39 cellular contexts compared by ENCODE assay signal in genomic region chr2:76174505-76174904, GRCh38.
"Had no signal": no experiment of that assay in that cellular context is flagged by ENCODE, and none has a peak within 500 bp of the region (broad histone marks: within the 10 kb centered on the region; RNA-seq: fewer than 3 reads in every experiment).

No MANE protein-coding gene starts in this region.

- H3K36me3 ChIP-seq: adrenal gland, ascending aorta, brain microvascular endothelial cell, breast epithelium, cardiac muscle cell had no signal

- DNase-seq: activated effector memory CD4-positive, alpha-beta T cell treated with anti-CD3 and anti-CD28 coated beads, Interleukin-2, amount 50 U/mL, for 16 hours; activated effector memory CD4-positive, alpha-beta T cell treated with Interleukin-2 at 50 U/mL for 16 hours; activated gamma-delta T cell; activated gamma-delta T cell treated with Interleukin-2 at 50 U/mL for 16 hours; activated naive CD4-positive, alpha-beta T cell; activated naive CD4-positive, alpha-beta T cell treated with anti-CD3 and anti-CD28 coated beads for 36 hours; activated naive CD4-positive, alpha-beta T cell treated with anti-CD3 and anti-CD28 coated beads, Interleukin-2, amount 10 ng/mL, durations not matched to agents 7 days and 5 days; activated naive CD4-positive, alpha-beta T cell treated with anti-CD3 and anti-CD28 coated beads, Interleukin-2, amount 50 U/mL, for 16 hours; activated naive CD4-positive, alpha-beta T cell treated with Interleukin-2 at 50 U/mL for 16 hours; activated naive CD8-positive, alpha-beta T cell treated with anti-CD3 and anti-CD28 coated beads for 36 hours; activated naive CD8-positive, alpha-beta T cell treated with anti-CD3 and anti-CD28 coated beads, Interleukin-2, amount 10 ng/mL, durations not matched to agents 7 days and 5 days; activated naive CD8-positive, alpha-beta T cell treated with anti-CD3 and anti-CD28 coated beads, Interleukin-2, amount 50 U/mL, for 24 hours; activated T-cell treated with anti-CD3 and anti-CD28 coated beads, Interleukin-2, amount 50 U/mL, for 24 hours; activated T-cell treated with anti-CD3 and anti-CD28 coated beads, Interleukin-2, amount 50 U/mL, for 4 hours; activated T-cell treated with anti-CD3 and anti-CD28 coated beads, Interleukin-2, amount 50 U/mL, for 48 hours; activated T-cell treated with anti-CD3 and anti-CD28 coated beads, Interleukin-2, amount 50 U/mL, for 72 hours; adrenal gland; amniotic stem cell; amygdala; anterior cingulate cortex; aorta; body of pancreas; brain microvascular endothelial cell; caudate nucleus; central memory CD4-positive, alpha-beta T cell; cerebellar nuclear complex had no signal

- H3K4me1 Mint-ChIP-seq: activated naive CD4-positive, alpha-beta T cell treated with anti-CD3 and anti-CD28 coated beads, Interleukin-2, amount 10 ng/mL, durations not matched to agents 7 days and 5 days; activated naive CD4-positive, alpha-beta T cell treated with anti-CD3 and anti-CD28 coated beads, Interleukin-2, amount 50 U/mL, for 24 hours; activated naive CD8-positive, alpha-beta T cell treated with anti-CD3 and anti-CD28 coated beads for 36 hours; activated naive CD8-positive, alpha-beta T cell treated with anti-CD3 and anti-CD28 coated beads, Interleukin-2, amount 10 ng/mL, durations not matched to agents 7 days and 5 days; activated naive CD8-positive, alpha-beta T cell treated with anti-CD3 and anti-CD28 coated beads, Interleukin-2, amount 50 U/mL, for 24 hours; activated T-helper 17 cell treated with anti-CD3 and anti-CD28 coated beads, Interleukin-2, amount 50 U/mL, for 72 hours; brain; central memory CD8-positive, alpha-beta T cell had no signal

- H3K9me3 ChIP-seq: adrenal gland, body of pancreas had no signal

- H3K27ac ChIP-seq: adrenal gland, ascending aorta, body of pancreas, brain microvascular endothelial cell, breast epithelium, cardiac muscle cell had no signal

- H3K4me1 ChIP-seq: adrenal gland, ascending aorta, body of pancreas, breast epithelium had no signal

- ATAC-seq: activated naive CD4-positive, alpha-beta T cell treated with anti-CD3 and anti-CD28 coated beads, Interleukin-2, amount 50 U/mL, for 72 hours; activated naive CD8-positive, alpha-beta T cell treated with anti-CD3 and anti-CD28 coated beads, Interleukin-2, amount 50 U/mL, for 24 hours; activated T-cell treated with anti-CD3 and anti-CD28 coated beads, Interleukin-2, amount 50 U/mL, for 4 hours; activated T-cell treated with anti-CD3 and anti-CD28 coated beads, Interleukin-2, amount 50 U/mL, for 72 hours; activated T-helper 17 cell treated with anti-CD3 and anti-CD28 coated beads, Interleukin-2, amount 50 U/mL, for 72 hours; body of pancreas had no signal

- H3K27me3 ChIP-seq: adrenal gland, ascending aorta, body of pancreas, brain microvascular endothelial cell, breast epithelium, cardiac muscle cell had no signal

- H3K27me3 Mint-ChIP-seq: activated naive CD4-positive, alpha-beta T cell treated with anti-CD3 and anti-CD28 coated beads, Interleukin-2, amount 10 ng/mL, durations not matched to agents 7 days and 5 days; activated naive CD4-positive, alpha-beta T cell treated with anti-CD3 and anti-CD28 coated beads, Interleukin-2, amount 50 U/mL, for 24 hours; activated naive CD8-positive, alpha-beta T cell; activated naive CD8-positive, alpha-beta T cell treated with anti-CD3 and anti-CD28 coated beads for 36 hours; activated naive CD8-positive, alpha-beta T cell treated with anti-CD3 and anti-CD28 coated beads, Interleukin-2, amount 10 ng/mL, durations not matched to agents 7 days and 5 days; activated naive CD8-positive, alpha-beta T cell treated with anti-CD3 and anti-CD28 coated beads, Interleukin-2, amount 50 U/mL, for 24 hours; activated T-cell treated with anti-CD3 and anti-CD28 coated beads, Interleukin-2, amount 50 U/mL, for 24 hours; activated T-helper 17 cell treated with anti-CD3 and anti-CD28 coated beads, Interleukin-2, amount 50 U/mL, for 72 hours; brain; central memory CD8-positive, alpha-beta T cell had no signal

- H3K27ac Mint-ChIP-seq: activated naive CD4-positive, alpha-beta T cell treated with anti-CD3 and anti-CD28 coated beads for 36 hours; activated naive CD4-positive, alpha-beta T cell treated with anti-CD3 and anti-CD28 coated beads, Interleukin-2, amount 10 ng/mL, durations not matched to agents 7 days and 5 days; activated naive CD4-positive, alpha-beta T cell treated with anti-CD3 and anti-CD28 coated beads, Interleukin-2, amount 50 U/mL, for 24 hours; activated naive CD4-positive, alpha-beta T cell treated with anti-CD3 and anti-CD28 coated beads, Interleukin-2, amount 50 U/mL, for 72 hours; activated naive CD8-positive, alpha-beta T cell; activated naive CD8-positive, alpha-beta T cell treated with anti-CD3 and anti-CD28 coated beads for 36 hours; activated naive CD8-positive, alpha-beta T cell treated with anti-CD3 and anti-CD28 coated beads, Interleukin-2, amount 10 ng/mL, durations not matched to agents 7 days and 5 days; activated naive CD8-positive, alpha-beta T cell treated with anti-CD3 and anti-CD28 coated beads, Interleukin-2, amount 50 U/mL, for 24 hours; activated T-cell treated with anti-CD3 and anti-CD28 coated beads, Interleukin-2, amount 50 U/mL, for 24 hours; activated T-cell treated with anti-CD3 and anti-CD28 coated beads, Interleukin-2, amount 50 U/mL, for 72 hours; activated T-helper 1 cell treated with anti-CD3 and anti-CD28 coated beads, Interleukin-12 subunit alpha, Interleukin-12 subunit beta, Interleukin-2, Interleukin-4 antibody, amounts not matched to agents 30 ng/mL and 10 ng/mL and 1 ng/mL, durations not matched to agents 14 hours and 24 hours and 36 hours; activated T-helper 17 cell treated with anti-CD3 and anti-CD28 coated beads, Interleukin-2, amount 50 U/mL, for 72 hours; activated T-helper 2 cell treated with anti-CD3 and anti-CD28 coated beads, Interferon-gamma antibody, Interleukin-2, Interleukin-4, amounts not matched to agents 10 μg/mL and 5 μg/mL and 100 μg/mL, durations not matched to agents 14 hours and 24 hours and 36 hours; brain had no signal

- H3K36me3 Mint-ChIP-seq: activated naive CD4-positive, alpha-beta T cell treated with anti-CD3 and anti-CD28 coated beads, Interleukin-2, amount 10 ng/mL, durations not matched to agents 7 days and 5 days; activated naive CD4-positive, alpha-beta T cell treated with anti-CD3 and anti-CD28 coated beads, Interleukin-2, amount 50 U/mL, for 24 hours; activated naive CD8-positive, alpha-beta T cell; activated naive CD8-positive, alpha-beta T cell treated with anti-CD3 and anti-CD28 coated beads for 36 hours; activated naive CD8-positive, alpha-beta T cell treated with anti-CD3 and anti-CD28 coated beads, Interleukin-2, amount 10 ng/mL, durations not matched to agents 7 days and 5 days had no signal

- FAIRE-seq: astrocyte, bronchial epithelial cell had no signal

- H3K4me3 Mint-ChIP-seq: activated naive CD4-positive, alpha-beta T cell treated with anti-CD3 and anti-CD28 coated beads for 36 hours; activated naive CD4-positive, alpha-beta T cell treated with anti-CD3 and anti-CD28 coated beads, Interleukin-2, amount 10 ng/mL, durations not matched to agents 7 days and 5 days; activated naive CD4-positive, alpha-beta T cell treated with anti-CD3 and anti-CD28 coated beads, Interleukin-2, amount 50 U/mL, for 24 hours; activated naive CD8-positive, alpha-beta T cell; activated naive CD8-positive, alpha-beta T cell treated with anti-CD3 and anti-CD28 coated beads for 36 hours; activated naive CD8-positive, alpha-beta T cell treated with anti-CD3 and anti-CD28 coated beads, Interleukin-2, amount 10 ng/mL, durations not matched to agents 7 days and 5 days; activated naive CD8-positive, alpha-beta T cell treated with anti-CD3 and anti-CD28 coated beads, Interleukin-2, amount 50 U/mL, for 24 hours; activated T-cell treated with anti-CD3 and anti-CD28 coated beads, Interleukin-2, amount 50 U/mL, for 24 hours; activated T-cell treated with anti-CD3 and anti-CD28 coated beads, Interleukin-2, amount 50 U/mL, for 4 hours; activated T-cell treated with anti-CD3 and anti-CD28 coated beads, Interleukin-2, amount 50 U/mL, for 72 hours; activated T-helper 1 cell treated with anti-CD3 and anti-CD28 coated beads, Interleukin-12 subunit alpha, Interleukin-12 subunit beta, Interleukin-2, Interleukin-4 antibody, amounts not matched to agents 30 ng/mL and 10 ng/mL and 1 ng/mL, durations not matched to agents 14 hours and 24 hours and 36 hours; activated T-helper 17 cell treated with anti-CD3 and anti-CD28 coated beads, Interleukin-2, amount 50 U/mL, for 72 hours; brain; central memory CD8-positive, alpha-beta T cell had no signal

- H3K4me3 ChIP-seq: adrenal gland, ascending aorta, body of pancreas, breast epithelium, cardiac muscle cell had no signal
